In genomic region chr4:157217708-157218107, GRCh38 we compare ENCODE assay signal across 8 cellular contexts. TPM values are rescaled to one million over a fixed set of nuclear protein-coding genes. Genes with fewer than 3 reads are reported as not detected.
A peak's percentile ranks its signal among the peaks of the same experiment; 100 is the strongest.
DNase-seq lines count a peak whose midpoint lies in the region; ATAC-seq and TF ChIP-seq lines count a peak whose summit lies in the region.

No MANE protein-coding gene starts in this region.

- TF ChIP-seq EP300 in tibial nerve (IDR thresholded peaks at IDR 0.05) = no peak

- TF ChIP-seq CTCF in OCI-LY3 (IDR thresholded peaks at IDR 0.05; ENCODE audit: low read depth, low read length) (peak; percentile 95), fibroblast of pulmonary artery (IDR thresholded peaks at IDR 0.05; ENCODE audit: low read length, missing control alignments) (peak; percentile 64), tibial nerve (IDR thresholded peaks at IDR 0.05) (peak; percentile 15 to 45 (median 28))

- no peak for TF ChIP-seq POLR2A in tibial nerve (IDR thresholded peaks at IDR 0.05)

- H3K27ac ChIP-seq in OCI-LY3 (ENCODE audit: low read length) = no peak overlapping the region
- no peak overlapping the region for H3K27ac ChIP-seq in tibial nerve

- H3K9ac ChIP-seq in OCI-LY3 (ENCODE audit: low read length) = peak overlapping the region; percentile 14; the same call in 1 of the 2 replicates

- DNase-seq in NOMO-1 treated with DMSO at 0.1 percent for 48 hours (lab: John Stamatoyannopoulos, UW; ENCODE audit: unreplicated experiment) (peak; percentile 0), NOMO-1 treated with dmso at 0.1 percent for 144 hours (lab: John Stamatoyannopoulos, UW; ENCODE audit: unreplicated experiment) (no peak), fibroblast of pulmonary artery (ENCODE audit: low read depth) (peak; percentile 52), tibial nerve (ENCODE audit: low spot score in 2 of 2) (no peak), islet precursor cell (no peak)

- H3K36me3 ChIP-seq in OCI-LY3 (replicated peaks; ENCODE audit: low read depth, low read length) (no peaks in the 10 kb centered on the region), tibial nerve (no peaks in the 10 kb centered on the region)

- no peaks in the 10 kb centered on the region for H3K79me2 ChIP-seq in OCI-LY3 (ENCODE audit: low read length)

- peak overlapping the region; percentile 82 for H2AFZ ChIP-seq in OCI-LY3 (ENCODE audit: low read depth, low read length)

- H3K9me3 ChIP-seq in OCI-LY3 (ENCODE audit: insufficient read depth, low read length) = no peaks in the 10 kb centered on the region
- H3K9me3 ChIP-seq in tibial nerve = no peaks in the 10 kb centered on the region

- peak overlapping the region; percentile 43 for H3K4me3 ChIP-seq in OCI-LY3 (ENCODE audit: low read length)
- H3K4me3 ChIP-seq in fibroblast of pulmonary artery (replicated peaks; ENCODE audit: low read depth, low read length) = no peak overlapping the region
- H3K4me3 ChIP-seq in tibial nerve = no peak overlapping the region

- 23 to 30% methylated on average over 3 of the region's 3 CpGs for WGBS in tibial nerve, 2 donors

- H3K4me1 ChIP-seq in OCI-LY3 (ENCODE audit: low read length) (peaks cover 3% of the 10 kb centered on the region; the same call in 1 of the 2 replicates), tibial nerve (peaks cover 0 to 32% (median 5%) of the 10 kb centered on the region in 4 donors)

- H3K4me2 ChIP-seq in OCI-LY3 (ENCODE audit: low read length) = peak overlapping the region; percentile 50

- no peaks in the 10 kb centered on the region for H4K20me1 ChIP-seq in OCI-LY3 (ENCODE audit: insufficient read depth, low read length)

- ATAC-seq in GM21529 (IDR thresholded peaks at IDR 0.05; ENCODE audit: unreplicated experiment) (no peak), GM21576 (IDR thresholded peaks at IDR 0.05; ENCODE audit: unreplicated experiment) (no peak)

- H3K27me3 ChIP-seq in OCI-LY3 (ENCODE audit: low read depth, low read length) = no peaks in the 10 kb centered on the region
- H3K27me3 ChIP-seq in tibial nerve = peaks cover 0 to 22% of the 10 kb centered on the region in 2 donors

RNA-seq across cellular contexts. Expression of gene GRIA2, which starts 2.8 kb away (rescaled TPM):
- 10 to 100 TPM in 2 of 4 donors, 1 to 10 TPM in 2; 4.5 to 21.6 (median 9.8) TPM for total RNA-seq in tibial nerve

Comparison
In these comparisons a context has a peak if more than half of its experiments do, and no peak if none do; other contexts are left out.
1. DNase-seq: peak in NOMO-1 treated with DMSO at 0.1 percent for 48 hours (single experiment) and fibroblast of pulmonary artery (single experiment); none in NOMO-1 treated with dmso at 0.1 percent for 144 hours (single experiment), tibial nerve (0 of 2) and islet precursor cell (single experiment).
2. CTCF ChIP-seq: peak in every context shown above with its lines; median percentile 95 in OCI-LY3; 64 in fibroblast of pulmonary artery; 28 in tibial nerve.